ENCODE assay signal across 8 cellular contexts in genomic region chr12:31728289-31728916, GRCh38. TPM values are rescaled to one million over a fixed set of nuclear protein-coding genes. Genes with fewer than 3 reads are reported as not detected.
DNase-seq lines count a peak whose midpoint lies in the region; ATAC-seq, FAIRE-seq and TF ChIP-seq lines count a peak whose summit lies in the region.

No MANE protein-coding gene starts in this region.

- no peak for FAIRE-seq in H54 (lab: Jason Lieb, UNC)

- H3K4me2 ChIP-seq in mesendoderm (ENCODE audit: low read length): peak overlapping the region; percentile 75

- peak overlapping the region; percentile 15 for H3K18ac ChIP-seq in mesendoderm (ENCODE audit: low read length)

- TF ChIP-seq POLR2A in H54 (IDR thresholded peaks at IDR 0.05; ENCODE audit: low read depth, low read length) (peak; percentile 31; the same call in 1 of the 2 replicates), suprapubic skin (IDR thresholded peaks at IDR 0.05) (no peak)

- DNase-seq in DMS79 (lab: John Stamatoyannopoulos, UW) (peak; percentile 38), H54 (ENCODE audit: insufficient read length, low spot score) (no peak), RKO (ENCODE audit: low spot score) (peak; percentile 42), mesendoderm (no peak), suprapubic skin (ENCODE audit: low spot score in 2 of 2) (peak in 1 of 2 donors; percentile 73), MV-4-11 (lab: John Stamatoyannopoulos, UW) (no peak)

- H3K4ac ChIP-seq in mesendoderm (ENCODE audit: low read depth, low read length): peak overlapping the region; percentile 73

- H4K5ac ChIP-seq in mesendoderm (ENCODE audit: low read length): no peak overlapping the region

- no peaks in the 10 kb centered on the region for H3K27me3 Mint-ChIP-seq in dendritic cell treated with granulocyte-macrophage colony-stimulating factor and Interleukin-4, amounts not matched to agents 40 ng/mL and 50 ng/mL, for 4 days

- H3K27me3 ChIP-seq in mesendoderm (ENCODE audit: insufficient read depth, low read length, poor library complexity) (no peaks in the 10 kb centered on the region), suprapubic skin (no peaks in the 10 kb centered on the region)

- ATAC-seq in HG02623 (IDR thresholded peaks at IDR 0.05; ENCODE audit: unreplicated experiment): no peak

- no peak overlapping the region for H2BK15ac ChIP-seq in mesendoderm (replicated peaks; ENCODE audit: low read depth)

- H3K4me1 ChIP-seq in mesendoderm (ENCODE audit: control insufficient read depth, low read depth, low read length) (peaks cover 6% of the 10 kb centered on the region), suprapubic skin (peaks cover 49% of the 10 kb centered on the region)

- H4K8ac ChIP-seq in mesendoderm (ENCODE audit: low read depth, low read length): no peak overlapping the region

- intact Hi-C loops in dendritic cell treated with granulocyte-macrophage colony-stimulating factor and Interleukin-4, amounts not matched to agents 40 ng/mL and 50 ng/mL, for 4 days (cut with micrococcal nuclease): loop anchor here (2.0 kb wide), 2 partner anchors 14 to 42 kb away; no protein-coding TSS in a partner anchor

- H3K79me2 ChIP-seq in mesendoderm (ENCODE audit: control insufficient read depth, insufficient read depth, low read length): no peaks in the 10 kb centered on the region

- no peak overlapping the region for H2AK5ac ChIP-seq in mesendoderm (ENCODE audit: low read length)

- H3K27ac ChIP-seq in mesendoderm (ENCODE audit: low read depth, low read length) (peak overlapping the region; percentile 22), suprapubic skin (peak overlapping the region; percentile 94)

- TF ChIP-seq EP300 in suprapubic skin (IDR thresholded peaks at IDR 0.05): no peak

- WGBS in mesendoderm (ENCODE audit: extremely low coverage, insufficient coverage, low lambda C conversion rate): no CpG with 5 or more reads among the region's 22 CpGs
- 2% methylated on average over 19 of the region's 22 CpGs for WGBS in suprapubic skin

- H3K4me3 ChIP-seq in mesendoderm (ENCODE audit: low read length) (peak overlapping the region; percentile 74), suprapubic skin (peak overlapping the region; percentile 68)

- peak overlapping the region; percentile 75 for H3K9ac ChIP-seq in mesendoderm (ENCODE audit: low read length)

- TF ChIP-seq CTCF in suprapubic skin (IDR thresholded peaks at IDR 0.05): no peak

- H3K36me3 ChIP-seq in mesendoderm (ENCODE audit: control insufficient read depth, insufficient read depth, low read length): no peaks in the 10 kb centered on the region
- H3K36me3 ChIP-seq in suprapubic skin: no peaks in the 10 kb centered on the region

- no peak overlapping the region for H3K23ac ChIP-seq in mesendoderm (ENCODE audit: low read length)

- H3K4me1 Mint-ChIP-seq in dendritic cell treated with granulocyte-macrophage colony-stimulating factor and Interleukin-4, amounts not matched to agents 40 ng/mL and 50 ng/mL, for 4 days (ENCODE audit: low read depth): peaks cover 72% of the 10 kb centered on the region

- peaks cover 3% of the 10 kb centered on the region for H3K9me3 ChIP-seq in suprapubic skin

- no peaks in the 10 kb centered on the region for H3K79me1 ChIP-seq in mesendoderm (ENCODE audit: low read length)

- peaks cover 9% of the 10 kb centered on the region for H3K9me3 Mint-ChIP-seq in dendritic cell treated with granulocyte-macrophage colony-stimulating factor and Interleukin-4, amounts not matched to agents 40 ng/mL and 50 ng/mL, for 4 days

- H3K36me3 Mint-ChIP-seq in dendritic cell treated with granulocyte-macrophage colony-stimulating factor and Interleukin-4, amounts not matched to agents 40 ng/mL and 50 ng/mL, for 4 days (ENCODE audit: low read depth): peaks cover 22% of the 10 kb centered on the region

- H3K27ac Mint-ChIP-seq in dendritic cell treated with granulocyte-macrophage colony-stimulating factor and Interleukin-4, amounts not matched to agents 40 ng/mL and 50 ng/mL, for 4 days: peak overlapping the region; percentile 88

- H3K56ac ChIP-seq in mesendoderm (ENCODE audit: low read length): peak overlapping the region; percentile 91

- H3K4me3 Mint-ChIP-seq in dendritic cell treated with granulocyte-macrophage colony-stimulating factor and Interleukin-4, amounts not matched to agents 40 ng/mL and 50 ng/mL, for 4 days: peak overlapping the region; percentile 80

- H2BK120ac ChIP-seq in mesendoderm (ENCODE audit: low read depth, low read length): no peak overlapping the region

- H2BK5ac ChIP-seq in mesendoderm (ENCODE audit: low read length): peak overlapping the region; percentile 71

RNA-seq across cellular contexts. Expression of gene AMN1, which starts 0.4 kb away (rescaled TPM):
- polyA plus RNA-seq in mesendoderm (2013, experiment 1 of 2): 8.7 TPM
- 7.9 TPM for polyA plus RNA-seq in mesendoderm (2013, experiment 2 of 2)
- 10 to 100 TPM in 2 of 4 donors, 1 to 10 TPM in 2; 3.4 to 16.4 (median 10.5) TPM for total RNA-seq in suprapubic skin

Comparison
In these comparisons a context has a peak if more than half of its experiments do, and no peak if none do; other contexts are left out.
1. DNase-seq: peak in DMS79 (single experiment) and RKO (single experiment); none in H54 (single experiment), mesendoderm (single experiment) and MV-4-11 (single experiment).